1 cellular context compared by ENCODE assay signal in the genomic region with DNA sequence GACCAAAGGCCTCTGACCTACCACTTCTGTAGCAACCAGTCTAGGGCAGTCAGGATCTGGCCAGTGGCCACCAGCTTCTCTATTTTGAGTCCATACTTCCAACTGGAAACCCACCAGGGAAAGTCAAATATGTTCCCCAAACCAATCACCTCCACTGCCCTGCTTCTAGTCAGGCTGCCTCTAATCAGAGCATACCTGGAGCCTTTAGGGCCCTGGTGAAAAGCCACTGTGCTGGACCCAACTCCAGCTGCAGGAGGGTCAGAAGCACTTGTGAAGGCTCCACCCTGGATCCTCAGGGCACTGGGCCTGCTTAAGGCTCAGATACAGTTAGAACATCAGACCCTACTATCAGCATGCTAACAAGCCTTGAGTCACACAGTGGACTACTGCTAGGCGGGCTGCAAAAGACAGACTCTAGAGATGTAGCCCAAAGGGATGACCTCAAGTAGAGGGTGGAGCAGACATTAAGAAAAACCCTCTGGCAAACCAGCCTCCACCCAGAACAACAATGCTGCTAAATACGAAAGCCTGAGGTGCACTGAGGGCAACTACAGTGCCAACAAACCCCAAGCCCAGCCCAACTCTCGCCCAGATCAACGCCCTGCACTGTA.
TF ChIP-seq lines count a peak whose summit lies in the region.

No MANE protein-coding gene starts in this region.

TF ChIP-seq in GM23338, 12 proteins besides CTCF, POLR2A, EP300 and RAD21 (continued from another document):
- TF ChIP-seq ZNF462 (CRISPR knock-in tag; IDR thresholded peaks at IDR 0.05) (no peak), STAT1 (IDR thresholded peaks at IDR 0.05; ENCODE audit: unreplicated experiment) (no peak), ZNF331 (CRISPR knock-in tag; IDR thresholded peaks at IDR 0.05; ENCODE audit: low read depth) (no peak), ZNF114 (CRISPR knock-in tag; IDR thresholded peaks at IDR 0.05) (no peak), POLR2AphosphoS5 (IDR thresholded peaks at IDR 0.05; ENCODE audit: low read depth) (no peak), NANOG (IDR thresholded peaks at IDR 0.05; ENCODE audit: borderline replicate concordance) (no peak)
- TF ChIP-seq, protein P1, sequence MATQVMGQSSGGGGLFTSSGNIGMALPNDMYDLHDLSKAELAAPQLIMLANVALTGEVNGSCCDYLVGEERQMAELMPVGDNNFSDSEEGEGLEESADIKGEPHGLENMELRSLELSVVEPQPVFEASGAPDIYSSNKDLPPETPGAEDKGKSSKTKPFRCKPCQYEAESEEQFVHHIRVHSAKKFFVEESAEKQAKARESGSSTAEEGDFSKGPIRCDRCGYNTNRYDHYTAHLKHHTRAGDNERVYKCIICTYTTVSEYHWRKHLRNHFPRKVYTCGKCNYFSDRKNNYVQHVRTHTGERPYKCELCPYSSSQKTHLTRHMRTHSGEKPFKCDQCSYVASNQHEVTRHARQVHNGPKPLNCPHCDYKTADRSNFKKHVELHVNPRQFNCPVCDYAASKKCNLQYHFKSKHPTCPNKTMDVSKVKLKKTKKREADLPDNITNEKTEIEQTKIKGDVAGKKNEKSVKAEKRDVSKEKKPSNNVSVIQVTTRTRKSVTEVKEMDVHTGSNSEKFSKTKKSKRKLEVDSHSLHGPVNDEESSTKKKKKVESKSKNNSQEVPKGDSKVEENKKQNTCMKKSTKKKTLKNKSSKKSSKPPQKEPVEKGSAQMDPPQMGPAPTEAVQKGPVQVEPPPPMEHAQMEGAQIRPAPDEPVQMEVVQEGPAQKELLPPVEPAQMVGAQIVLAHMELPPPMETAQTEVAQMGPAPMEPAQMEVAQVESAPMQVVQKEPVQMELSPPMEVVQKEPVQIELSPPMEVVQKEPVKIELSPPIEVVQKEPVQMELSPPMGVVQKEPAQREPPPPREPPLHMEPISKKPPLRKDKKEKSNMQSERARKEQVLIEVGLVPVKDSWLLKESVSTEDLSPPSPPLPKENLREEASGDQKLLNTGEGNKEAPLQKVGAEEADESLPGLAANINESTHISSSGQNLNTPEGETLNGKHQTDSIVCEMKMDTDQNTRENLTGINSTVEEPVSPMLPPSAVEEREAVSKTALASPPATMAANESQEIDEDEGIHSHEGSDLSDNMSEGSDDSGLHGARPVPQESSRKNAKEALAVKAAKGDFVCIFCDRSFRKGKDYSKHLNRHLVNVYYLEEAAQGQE (IDR thresholded peaks at IDR 0.05; ENCODE audit: unreplicated experiment): no peak
TF ChIP-seq in GM23338: peak in this region for 0.
